ENCODE assay signal across 8 cellular contexts in the genomic region with DNA sequence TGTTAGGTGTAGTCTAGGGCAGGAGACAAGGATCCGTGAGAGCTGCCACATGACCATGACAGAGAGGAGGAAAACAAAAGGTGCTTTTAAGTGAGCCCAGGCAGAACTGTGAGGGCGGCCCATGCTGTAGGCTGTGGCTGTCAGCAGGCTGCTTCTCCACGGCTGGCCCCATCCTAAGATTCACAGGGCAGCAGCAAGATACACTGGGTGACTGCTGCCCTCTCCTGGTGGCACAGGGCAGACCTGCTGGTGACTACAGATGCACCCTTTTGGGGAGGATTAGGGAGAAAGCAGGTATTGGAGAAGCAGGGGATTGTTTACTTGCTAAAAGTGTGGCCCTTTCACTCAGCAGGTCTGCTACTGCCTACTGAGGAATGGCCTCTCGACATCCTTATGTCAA.
A peak's percentile ranks its signal among the peaks of the same experiment; 100 is the strongest.
DNase-seq lines count a peak whose midpoint lies in the region; TF ChIP-seq lines count a peak whose summit lies in the region.
"Not testable (repeated sequence)": the region's sequence is repeated elsewhere in the genome, so short reads cannot be mapped to it uniquely, and the experiment has no call there.

No MANE protein-coding gene starts in this region.

- DNase-seq in AG10803 (ENCODE audit: low read depth): peak; percentile 20
- DNase-seq in GM12864 (ENCODE audit: low read depth): not testable (repeated sequence)
- DNase-seq in MG63: peak; percentile 26
- DNase-seq in RPMI8226: peak; percentile 10
- DNase-seq in activated T-cell treated with anti-CD3 and anti-CD28 coated beads, Interleukin-2, amount 50 U/mL, for 1 hour: peak; percentile 31
- DNase-seq in dorsolateral prefrontal cortex: peak in 5 of 10 donors; percentile 18 to 50 (median 41)
- peak; percentile 8 for DNase-seq in left kidney (ENCODE audit: low read depth, low spot score)
- DNase-seq in stimulated activated CD4-positive, alpha-beta T cell treated with anti-CD3 and anti-CD28 coated beads, Interleukin-15, amount 100 ng/mL, for 24 hours: peak; percentile 33

- peak; percentile 47 for TF ChIP-seq CTCF in AG10803 (conservative IDR thresholded peaks at IDR 0.05; ENCODE audit: low read length)
- TF ChIP-seq CTCF in GM12864 (IDR thresholded peaks at IDR 0.05; ENCODE audit: low read depth, low read length, missing control alignments): peak; percentile 44
- peak in 55 of 56 donors; percentile 20 to 68 (median 53) for TF ChIP-seq CTCF in dorsolateral prefrontal cortex (IDR thresholded peaks at IDR 0.05 in 54 of 56, conservative IDR thresholded peaks at IDR 0.05 in 2 of 56; ENCODE audit: low read depth in 1 of 56, partially characterized antibody in 56 of 56)

- H3K9me3 ChIP-seq in MG63: not testable (repeated sequence)

- intact Hi-C loops in dorsolateral prefrontal cortex (cut with DNase I): not testable (repeated sequence)

- H3K4me3 ChIP-seq in AG10803 (ENCODE audit: low read length); GM12864 (ENCODE audit: low read depth, low read length); MG63; dorsolateral prefrontal cortex: not testable (repeated sequence)

- not testable (repeated sequence) for H3K27ac ChIP-seq in dorsolateral prefrontal cortex

- H3K36me3 ChIP-seq in MG63: not testable (repeated sequence)

- H3K27me3 ChIP-seq in MG63, dorsolateral prefrontal cortex: not testable (repeated sequence)
